14 cellular contexts compared by ENCODE assay signal in the genomic region with DNA sequence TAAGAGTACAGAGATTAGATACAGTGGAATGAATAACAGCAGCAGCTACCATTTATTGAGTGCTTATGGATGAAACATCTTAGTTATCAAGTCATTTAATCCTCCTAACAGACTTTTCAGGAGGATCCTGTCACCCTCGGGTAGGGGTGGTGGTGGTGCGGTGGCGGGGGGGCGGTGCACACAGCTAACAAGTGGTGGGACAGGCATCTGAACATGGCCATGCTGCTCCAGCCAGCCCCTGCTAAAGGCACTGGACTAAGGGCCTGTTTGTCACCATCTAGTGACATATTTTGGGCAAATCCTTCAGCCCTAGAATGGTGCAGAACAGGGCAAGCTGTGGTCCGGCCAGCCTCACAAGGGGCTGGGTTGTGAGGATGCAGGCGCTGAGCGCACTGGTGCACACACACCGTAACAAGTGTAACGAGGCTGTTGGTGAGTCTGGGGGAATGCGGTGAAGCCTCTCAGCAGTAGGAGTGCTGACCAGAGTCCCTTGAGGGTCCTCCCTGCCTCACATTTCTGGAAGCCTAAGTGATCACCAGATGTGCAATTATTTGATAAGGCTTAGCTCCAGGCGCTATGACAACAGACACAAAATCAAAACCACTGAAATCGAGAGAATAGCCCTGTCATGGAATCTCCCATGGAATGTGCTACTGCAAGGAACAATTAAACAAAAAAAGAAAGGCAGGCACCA.
DNase-seq lines count a peak whose midpoint lies in the region; ATAC-seq and TF ChIP-seq lines count a peak whose summit lies in the region.
"Had no signal": no experiment of that assay in that cellular context is flagged by ENCODE, and none has a peak within 500 bp of the region (broad histone marks: within the 10 kb centered on the region; RNA-seq: fewer than 3 reads in every experiment).

No MANE protein-coding gene starts in this region.

- H3K27me3 ChIP-seq in transverse colon, result no peaks in the 10 kb centered on the region
- H3K27me3 ChIP-seq: hepatocyte had no signal

- peak overlapping the region; percentile 56 to 74 (median 64) for H3K27ac ChIP-seq in transverse colon
- H3K27ac ChIP-seq: hepatocyte, psoas muscle had no signal

- no peaks in the 10 kb centered on the region for H3K27me3 Mint-ChIP-seq in activated CD4-positive, alpha-beta T cell treated with anti-CD3 and anti-CD28 coated beads for 36 hours
- H3K27me3 Mint-ChIP-seq in brain (no peaks in the 10 kb centered on the region), nephron (ENCODE audit: low read depth) (no peaks in the 10 kb centered on the region)
- H3K27me3 Mint-ChIP-seq in activated T-cell treated with anti-CD3 and anti-CD28 coated beads, Interleukin-2, amount 50 U/mL, for 72 hours (ENCODE audit: low read depth), result no peaks in the 10 kb centered on the region

- no peak overlapping the region for H3K4me3 ChIP-seq in transverse colon
- H3K4me3 ChIP-seq: hepatocyte, psoas muscle had no signal

- CTCF ChIA-PET in activated CD4-positive, alpha-beta T cell treated with anti-CD3 and anti-CD28 coated beads for 36 hours (lab: Charles Lee), result interaction anchor here (0.6 to 3.7 kb wide), 14 partner anchors 10 to 120 kb away, joined by 3 to 42 read pairs (median 6); partner anchors contain the start of gene RNF216

- H3K4me1 Mint-ChIP-seq in activated CD4-positive, alpha-beta T cell treated with anti-CD3 and anti-CD28 coated beads for 36 hours, result peaks cover 52% of the 10 kb centered on the region
- H3K4me1 Mint-ChIP-seq in brain, result peaks cover 64% of the 10 kb centered on the region
- peaks cover 65% of the 10 kb centered on the region for H3K4me1 Mint-ChIP-seq in nephron
- peaks cover 64% of the 10 kb centered on the region for H3K4me1 Mint-ChIP-seq in activated T-cell treated with anti-CD3 and anti-CD28 coated beads, Interleukin-2, amount 50 U/mL, for 72 hours (ENCODE audit: low read depth)

- no peak for DNase-seq in activated CD4-positive, alpha-beta T cell treated with anti-CD3 and anti-CD28 coated beads for 36 hours
- no peak for DNase-seq in activated CD4-positive, alpha-beta T cell treated with anti-CD3 and anti-CD28 coated beads for 1 hour
- DNase-seq in transverse colon, result no peak
- no peak for DNase-seq in activated T-cell treated with anti-CD3 and anti-CD28 coated beads, Interleukin-2, amount 50 U/mL, for 72 hours
- DNase-seq: activated T-cell treated with anti-CD3 and anti-CD28 coated beads, Interleukin-2, amount 50 U/mL, for 1 hour; DMS 273 treated with DMSO at 0.1 percent for 48 hours; GOT3 had no signal

- H3K36me3 Mint-ChIP-seq in activated CD4-positive, alpha-beta T cell treated with anti-CD3 and anti-CD28 coated beads for 36 hours (ENCODE audit: low read depth), result peaks cover 11% of the 10 kb centered on the region
- peaks cover 5% of the 10 kb centered on the region for H3K36me3 Mint-ChIP-seq in brain
- H3K36me3 Mint-ChIP-seq in nephron (ENCODE audit: low read depth), result peaks cover 6% of the 10 kb centered on the region
- H3K36me3 Mint-ChIP-seq in activated T-cell treated with anti-CD3 and anti-CD28 coated beads, Interleukin-2, amount 50 U/mL, for 72 hours (ENCODE audit: insufficient read depth in 2 of 2), result peaks cover 0 to 3% of the 10 kb centered on the region in 2 donors

- peaks cover 24 to 70% (median 35%) of the 10 kb centered on the region in 4 donors for H3K4me1 ChIP-seq in transverse colon

- POLR2A ChIA-PET in activated CD4-positive, alpha-beta T cell treated with anti-CD3 and anti-CD28 coated beads for 36 hours (lab: Charles Lee), result interaction anchor here (0.7 kb wide), 1 partner anchor 22 kb away, joined by 3 read pairs; no protein-coding TSS in a partner anchor

- WGBS in transverse colon (ENCODE audit: low coverage in 1 of 2), 2 donors, result 60 to 85% methylated on average over 3 to 12 of the region's 12 CpGs

- no peak for ATAC-seq in activated CD4-positive, alpha-beta T cell treated with anti-CD3 and anti-CD28 coated beads for 36 hours
- no peak for ATAC-seq in GM18502 (IDR thresholded peaks at IDR 0.05; ENCODE audit: poor library complexity, unreplicated experiment)
- ATAC-seq in activated T-cell treated with anti-CD3 and anti-CD28 coated beads, Interleukin-2, amount 50 U/mL, for 72 hours (replicated peaks in 1 of 2), result no peak
- ATAC-seq in HG02763 (IDR thresholded peaks at IDR 0.05; ENCODE audit: unreplicated experiment), result no peak

- no peak for TF ChIP-seq POLR2A in transverse colon (IDR thresholded peaks at IDR 0.05)

- intact Hi-C loops in activated CD4-positive, alpha-beta T cell treated with anti-CD3 and anti-CD28 coated beads for 36 hours (cut with DNase I, micrococcal nuclease), result loop anchor here in 1 of 2 experiments (2.0 kb wide), 1 partner anchor 26 kb away; no protein-coding TSS in a partner anchor
- intact Hi-C loops in transverse colon (cut with DNase I; ENCODE audit: low total_unique reads), result no loop called here

- H3K4me3 Mint-ChIP-seq in activated CD4-positive, alpha-beta T cell treated with anti-CD3 and anti-CD28 coated beads for 36 hours, result no peak overlapping the region
- no peak overlapping the region for H3K4me3 Mint-ChIP-seq in brain
- no peak overlapping the region for H3K4me3 Mint-ChIP-seq in nephron
- no peak overlapping the region for H3K4me3 Mint-ChIP-seq in activated T-cell treated with anti-CD3 and anti-CD28 coated beads, Interleukin-2, amount 50 U/mL, for 72 hours

- peak overlapping the region; percentile 45 for H3K27ac Mint-ChIP-seq in activated CD4-positive, alpha-beta T cell treated with anti-CD3 and anti-CD28 coated beads for 36 hours
- H3K27ac Mint-ChIP-seq in brain (peak overlapping the region; percentile 4 to 96 (median 58)), nephron (peak overlapping the region; percentile 44 to 83 (median 76))
- no peak overlapping the region for H3K27ac Mint-ChIP-seq in activated T-cell treated with anti-CD3 and anti-CD28 coated beads, Interleukin-2, amount 50 U/mL, for 72 hours

- in situ Hi-C loops in transverse colon (cut with MboI; ENCODE audit: low pct_ligation_motif_present in 1 of 4, low pct_unique_long_range_greater_than_20kb in 1 of 4, low sequenced_read_pairs in 3 of 4), result loop anchor here in 1 of 4 donors (10.0 kb wide), 1 partner anchor 184 kb away; no protein-coding TSS in a partner anchor

- no peak for TF ChIP-seq CTCF in brain (conservative IDR thresholded peaks at IDR 0.05)
- TF ChIP-seq CTCF in nephron (IDR thresholded peaks at IDR 0.05; ENCODE audit: unreplicated experiment in 3 of 3), result no peak
- no peak for TF ChIP-seq CTCF in transverse colon (IDR thresholded peaks at IDR 0.05)

- TF ChIP-seq EP300 in transverse colon (IDR thresholded peaks at IDR 0.05; ENCODE audit: low read depth), result no peak

- no peaks in the 10 kb centered on the region for H3K36me3 ChIP-seq in transverse colon
- H3K36me3 ChIP-seq: WERI-Rb-1 had no signal

- H3K9me3 Mint-ChIP-seq in activated CD4-positive, alpha-beta T cell treated with anti-CD3 and anti-CD28 coated beads for 36 hours (ENCODE audit: low read depth), result no peaks in the 10 kb centered on the region
- no peaks in the 10 kb centered on the region for H3K9me3 Mint-ChIP-seq in brain
- H3K9me3 Mint-ChIP-seq in nephron, result no peaks in the 10 kb centered on the region
- no peaks in the 10 kb centered on the region for H3K9me3 Mint-ChIP-seq in activated T-cell treated with anti-CD3 and anti-CD28 coated beads, Interleukin-2, amount 50 U/mL, for 72 hours

- no peaks in the 10 kb centered on the region for H3K9me3 ChIP-seq in transverse colon
- H3K9me3 ChIP-seq: psoas muscle had no signal
